ENCODE assay signal across 22 cellular contexts in genomic region chr16:71293921-71294320, GRCh38. TPM values are rescaled to one million over a fixed set of nuclear protein-coding genes. Genes with fewer than 3 reads are reported as not detected.
DNase-seq lines count a peak whose midpoint lies in the region; ATAC-seq, FAIRE-seq and TF ChIP-seq lines count a peak whose summit lies in the region.
"Had no signal": no experiment of that assay in that cellular context is flagged by ENCODE, and none has a peak within 500 bp of the region (broad histone marks: within the 10 kb centered on the region; RNA-seq: fewer than 3 reads in every experiment).

No MANE protein-coding gene starts in this region.

- FAIRE-seq in endometrium (lab: Jason Lieb, UNC): peak; percentile 88
- FAIRE-seq: GM12878, HTR-8/SVneo had no signal

- no peaks in the 10 kb centered on the region for H3K36me3 Mint-ChIP-seq in naive thymus-derived CD4-positive, alpha-beta T cell
- H3K36me3 Mint-ChIP-seq: CD8-positive, alpha-beta T cell had no signal

- no peaks in the 10 kb centered on the region for H3K36me3 ChIP-seq in sigmoid colon
- H3K36me3 ChIP-seq in naive thymus-derived CD4-positive, alpha-beta T cell (ENCODE audit: control insufficient read depth in 2 of 3, insufficient read depth in 3 of 3, low read length in 3 of 3): peaks cover 0 to 4% (median 0%) of the 10 kb centered on the region in 3 experiments
- H3K36me3 ChIP-seq: BLaER1 treated with 17β-estradiol and CSF1 and Interleukin-3, amounts not matched to agents 10 nM and 100 nM had no signal

- no peak overlapping the region for H3K27ac ChIP-seq in sigmoid colon
- no peak overlapping the region for H3K27ac ChIP-seq in naive thymus-derived CD4-positive, alpha-beta T cell (ENCODE audit: low read depth, low read length)
- H3K27ac ChIP-seq: BLaER1 treated with 17β-estradiol and CSF1 and Interleukin-3, amounts not matched to agents 10 nM and 100 nM had no signal

- intact Hi-C loops in sigmoid colon (cut with DNase I): no loop called here
- intact Hi-C loops in naive thymus-derived CD4-positive, alpha-beta T cell (cut with micrococcal nuclease): no loop called here

- DNase-seq in iris pigment epithelial cell (ENCODE audit: low read depth) (peak; percentile 26), sigmoid colon (no peak)
- no peak for DNase-seq in naive thymus-derived CD4-positive, alpha-beta T cell
- no peak for DNase-seq in stimulated activated CD4-positive, alpha-beta T cell treated with anti-CD3 and anti-CD28 coated beads, Interleukin-1b, Interleukin-23, amount 100 ng/mL, for 48 hours
- DNase-seq: 8988T; Calu3; CD8-positive, alpha-beta T cell; DMS53; DND-41; EL; GOT3; H7; HFFc6; IMR-90 had no signal

- TF ChIP-seq POLR2A in sigmoid colon (IDR thresholded peaks at IDR 0.05): no peak

- CTCF ChIA-PET in naive thymus-derived CD4-positive, alpha-beta T cell (lab: Charles Lee): no interaction called here

- H3K27me3 Mint-ChIP-seq in naive thymus-derived CD4-positive, alpha-beta T cell: peaks cover 15 to 42% (median 33%) of the 10 kb centered on the region in 5 donors

- no peak overlapping the region for H3K4me3 Mint-ChIP-seq in naive thymus-derived CD4-positive, alpha-beta T cell
- H3K4me3 Mint-ChIP-seq: B cell; CD8-positive, alpha-beta T cell; HFFc6 had no signal

- 16 to 62% methylated on average over 1 of the region's 1 CpG for WGBS in sigmoid colon, 2 donors

- peaks cover 0 to 6% (median 0%) of the 10 kb centered on the region in 4 donors for H3K4me1 ChIP-seq in sigmoid colon
- H3K4me1 ChIP-seq in naive thymus-derived CD4-positive, alpha-beta T cell (ENCODE audit: control insufficient read depth in 2 of 2, insufficient read depth in 2 of 2, low read length in 2 of 2): peaks cover 0 to 4% of the 10 kb centered on the region in 2 donors

- no peaks in the 10 kb centered on the region for H3K9me3 ChIP-seq in sigmoid colon
- H3K9me3 ChIP-seq in naive thymus-derived CD4-positive, alpha-beta T cell (ENCODE audit: control insufficient read depth in 2 of 3, low read length in 3 of 3): no peaks in the 10 kb centered on the region

- POLR2A ChIA-PET in naive thymus-derived CD4-positive, alpha-beta T cell (lab: Charles Lee): no interaction called here

- H3K9me3 Mint-ChIP-seq in naive thymus-derived CD4-positive, alpha-beta T cell: peaks cover 0 to 4% (median under 1%) of the 10 kb centered on the region in 11 donors
- H3K9me3 Mint-ChIP-seq: CD8-positive, alpha-beta T cell; HFFc6 had no signal

- H3K27ac Mint-ChIP-seq in naive thymus-derived CD4-positive, alpha-beta T cell: no peak overlapping the region
- H3K27ac Mint-ChIP-seq: B cell; CD8-positive, alpha-beta T cell; HFFc6 had no signal

- ATAC-seq in SK-N-SH treated with all-trans-retinoic acid at 6 μM for 48 hours: no peak
- ATAC-seq in naive thymus-derived CD4-positive, alpha-beta T cell: no peak
- ATAC-seq in GM21367 (IDR thresholded peaks at IDR 0.05; ENCODE audit: unreplicated experiment): no peak
- ATAC-seq: CD8-positive, alpha-beta T cell; GM12878; HCT116 had no signal

- no peak for TF ChIP-seq EP300 in sigmoid colon (IDR thresholded peaks at IDR 0.05)

- no peak for TF ChIP-seq CTCF in sigmoid colon (IDR thresholded peaks at IDR 0.05)

- H3K27me3 ChIP-seq in sigmoid colon: no peaks in the 10 kb centered on the region
- no peaks in the 10 kb centered on the region for H3K27me3 ChIP-seq in naive thymus-derived CD4-positive, alpha-beta T cell (ENCODE audit: control insufficient read depth in 2 of 2, insufficient read depth in 2 of 2, low read length in 2 of 2)
- H3K27me3 ChIP-seq: BLaER1 treated with 17β-estradiol and CSF1 and Interleukin-3, amounts not matched to agents 10 nM and 100 nM had no signal

- peaks cover 0 to 9% (median under 1%) of the 10 kb centered on the region in 7 donors for H3K4me1 Mint-ChIP-seq in naive thymus-derived CD4-positive, alpha-beta T cell

- no peak overlapping the region for H3K4me3 ChIP-seq in sigmoid colon
- no peak overlapping the region for H3K4me3 ChIP-seq in naive thymus-derived CD4-positive, alpha-beta T cell (ENCODE audit: low read length)
- H3K4me3 ChIP-seq: BLaER1 treated with 17β-estradiol and CSF1 and Interleukin-3, amounts not matched to agents 10 nM and 100 nM; GM12878 had no signal

TF ChIP-seq in SK-N-SH treated with all-trans-retinoic acid at 6 μM for 48 hours, 23 proteins besides CTCF, POLR2A, EP300 and RAD21:
- TF ChIP-seq CREB5 (CRISPR knock-in tag; IDR thresholded peaks at IDR 0.05; ENCODE audit: low read depth) (0 out of 2 replicates have a peak, but pooled peaks have one; percentile 14), ISL1 (CRISPR knock-in tag; IDR thresholded peaks at IDR 0.05) (peak; percentile 68), ZFP30 (CRISPR knock-in tag; IDR thresholded peaks at IDR 0.05) (no peak)

RNA-seq across cellular contexts. Expression of gene CMTR2, which starts 4.7 kb away (rescaled TPM):
- 10 to 100 TPM; 15.5 to 25.7 (median 20.4) TPM for total RNA-seq in sigmoid colon
- polyA plus RNA-seq in sigmoid colon: 1 to 10 TPM; 4.8 to 9.7 (median 7.9) TPM
- total RNA-seq in naive thymus-derived CD4-positive, alpha-beta T cell: 10 to 100 TPM in 4 of 5 experiments, 1 to 10 TPM in 1; 8.0 to 28.2 (median 22.3) TPM
- polyA plus RNA-seq in naive thymus-derived CD4-positive, alpha-beta T cell: 10 to 100 TPM; 19.5 to 28.8 TPM
